Comparison of ENCODE assay signal across 17 cellular contexts in genomic region chr12:109445224-109445623, GRCh38. TPM values are rescaled to one million over a fixed set of nuclear protein-coding genes. Genes with fewer than 3 reads are reported as not detected.
DNase-seq lines count a peak whose midpoint lies in the region; ATAC-seq and TF ChIP-seq lines count a peak whose summit lies in the region.
"Had no signal": no experiment of that assay in that cellular context is flagged by ENCODE, and none has a peak within 500 bp of the region (broad histone marks: within the 10 kb centered on the region; RNA-seq: fewer than 3 reads in every experiment).

No MANE protein-coding gene starts in this region.

- H3K4me1 ChIP-seq in GM23248 (ENCODE audit: insufficient read depth) (peaks cover 35% of the 10 kb centered on the region), colonic mucosa (peaks cover 32% of the 10 kb centered on the region), mucosa of rectum (ENCODE audit: control insufficient read depth in 2 of 2, insufficient read depth in 2 of 2, low read length in 2 of 2) (peaks cover 30 to 44% of the 10 kb centered on the region in 2 donors)

- 0 out of 2 replicates have a peak overlapping the region, but pooled peaks have one; percentile 1 for H3K27ac ChIP-seq in 22Rv1
- peak overlapping the region; percentile 74 for H3K27ac ChIP-seq in GM23248
- peak overlapping the region; percentile 81 for H3K27ac ChIP-seq in colonic mucosa
- peak overlapping the region; percentile 39 to 74 for H3K27ac ChIP-seq in mucosa of rectum (ENCODE audit: low read depth in 2 of 2, low read length in 2 of 2)
- H3K27ac ChIP-seq: right lobe of liver had no signal

- H3K4me3 ChIP-seq in GM23248 (no peak overlapping the region), colonic mucosa (no peak overlapping the region), mucosa of rectum (ENCODE audit: low read length in 2 of 2) (no peak overlapping the region)
- H3K4me3 ChIP-seq: lung, right lobe of liver had no signal

- H3F3A ChIP-seq in GM23248 (ENCODE audit: insufficient read depth) = peaks cover 39% of the 10 kb centered on the region

- no peak for ATAC-seq in HG03439 (IDR thresholded peaks at IDR 0.05; ENCODE audit: unreplicated experiment)
- ATAC-seq in HG02981 (IDR thresholded peaks at IDR 0.05; ENCODE audit: unreplicated experiment) = no peak
- ATAC-seq: right lobe of liver; stimulated activated naive CD8-positive, alpha-beta T cell treated with anti-CD3 and anti-CD28 coated beads, Interleukin-15, Interleukin-2, amounts not matched to agents 100 U/mL and 50 U/mL, for 24 hours had no signal

- H3K79me2 ChIP-seq in GM23248 (ENCODE audit: insufficient read depth) = peaks cover 68% of the 10 kb centered on the region

- no peaks in the 10 kb centered on the region for H3K27me3 ChIP-seq in GM23248 (replicated peaks; ENCODE audit: insufficient read depth)
- no peaks in the 10 kb centered on the region for H3K27me3 ChIP-seq in colonic mucosa
- H3K27me3 ChIP-seq in mucosa of rectum (ENCODE audit: control insufficient read depth in 2 of 2, insufficient read depth in 2 of 2, low read length in 2 of 2) = no peaks in the 10 kb centered on the region
- H3K27me3 ChIP-seq: right lobe of liver had no signal

- no peaks in the 10 kb centered on the region for H3K9me2 ChIP-seq in GM23248 (ENCODE audit: insufficient read depth)

- peaks cover 34% of the 10 kb centered on the region for H3K36me3 ChIP-seq in GM23248 (ENCODE audit: low read depth)
- H3K36me3 ChIP-seq in colonic mucosa = no peaks in the 10 kb centered on the region
- H3K36me3 ChIP-seq in mucosa of rectum (ENCODE audit: control insufficient read depth in 2 of 2, insufficient read depth in 2 of 2, low read length in 2 of 2) = peaks cover 4 to 12% of the 10 kb centered on the region in 2 donors
- H3K36me3 ChIP-seq: right lobe of liver had no signal

- no peaks in the 10 kb centered on the region; the same call in 1 of the 2 replicates for H4K20me1 ChIP-seq in GM23248 (ENCODE audit: insufficient read depth)

- peak overlapping the region; percentile 26 for H3K4me2 ChIP-seq in GM23248 (ENCODE audit: unreplicated experiment)

- H3K9ac ChIP-seq in GM23248 (peak overlapping the region; percentile 54), colonic mucosa (ENCODE audit: low read depth in 2 of 2, low read length in 2 of 2) (peak overlapping the region in 1 of 2 donors; percentile 21), mucosa of rectum (ENCODE audit: low read depth in 1 of 2, low read length in 2 of 2) (no peak overlapping the region)

- H3K9me3 ChIP-seq in GM23248 (ENCODE audit: low read depth) (no peaks in the 10 kb centered on the region), colonic mucosa (no peaks in the 10 kb centered on the region), mucosa of rectum (ENCODE audit: control insufficient read depth in 2 of 2, low read length in 2 of 2) (no peaks in the 10 kb centered on the region)
- H3K9me3 ChIP-seq: right lobe of liver had no signal

- WGBS in GM23248 (ENCODE audit: low coverage in 1 of 2, low lambda C conversion rate in 2 of 2, missing lambda C conversion rate in 2 of 2), 2 experiments = 61 to 62% methylated on average over 3 of the region's 3 CpGs

- H2AFZ ChIP-seq in GM23248 = no peak overlapping the region

- peak; percentile 80 for DNase-seq in GM23248
- DNase-seq in colonic mucosa = no peak
- DNase-seq in NCI-H69 (lab: John Stamatoyannopoulos, UW) = no peak
- no peak for DNase-seq in OCI-M2 (lab: John Stamatoyannopoulos, UW; ENCODE audit: unreplicated experiment)
- DNase-seq: activated naive CD4-positive, alpha-beta T cell treated with anti-CD3 and anti-CD28 coated beads, Interleukin-2, amount 50 U/mL, for 16 hours; central memory CD4-positive, alpha-beta T cell; DMS 273 treated with DMSO at 0.1 percent for 48 hours; hippocampal formation; NCI-H1417 treated with DMSO at 0.1 percent for 48 hours; NCI-H226; right lobe of liver; stimulated activated naive CD8-positive, alpha-beta T cell treated with anti-CD3 and anti-CD28 coated beads, Interleukin-15, Interleukin-2, amounts not matched to agents 100 U/mL and 50 U/mL, for 24 hours had no signal

- TF ChIP-seq CTCF in 22Rv1 (IDR thresholded peaks at IDR 0.05) (no peak), colonic mucosa (IDR thresholded peaks at IDR 0.05) (no peak)

- intact Hi-C loops in colonic mucosa (cut with DNase I) = no loop called here

- in situ Hi-C loops in GM23248 (cut with MboI) = no loop called here

RNA-seq across cellular contexts. Expression of gene KCTD10, which starts 31.9 kb away (rescaled TPM):
- total RNA-seq in GM23248 (2014; rRNA removed; shearing (Covaris generic)) = 97.0 and 117 TPM in 2 replicates
- polyA plus RNA-seq in GM23248 (2016; fragmentation: Nextera tagmentation; extraction: Ambion mirVana) = 81.1 and 83.4 TPM in 2 replicates
- total RNA-seq in colonic mucosa = 10 to 100 TPM; 50.3 to 74.8 TPM

RNA-seq across cellular contexts. Expression of gene UBE3B, which starts 32.2 kb away (rescaled TPM):
- total RNA-seq in GM23248 (2014; rRNA removed; shearing (Covaris generic)) = 32.0 and 34.7 TPM in 2 replicates
- polyA plus RNA-seq in GM23248 (2016; fragmentation: Nextera tagmentation; extraction: Ambion mirVana) = 34.3 and 38.3 TPM in 2 replicates
- 10 to 100 TPM; 44.6 to 52.0 TPM for total RNA-seq in colonic mucosa

Comparison
In these comparisons a context has a peak if more than half of its experiments do, and no peak if none do; other contexts are left out.
1. H3K27ac ChIP-seq: peak in every context shown above with its lines; median percentile 81 in colonic mucosa; 74 in GM23248; 56 in mucosa of rectum; 1 in 22Rv1.